Comparison of ENCODE assay signal across 1 cellular context in genomic region chr1:1788646-1789431, GRCh38.
TF ChIP-seq lines count a peak whose summit lies in the region.

No MANE protein-coding gene starts in this region.

TF ChIP-seq in GM23338, 12 proteins besides CTCF, POLR2A, EP300 and RAD21 (continued from another document):
- TF ChIP-seq ZNF462 (CRISPR knock-in tag; IDR thresholded peaks at IDR 0.05) (no peak), POLR2AphosphoS5 (IDR thresholded peaks at IDR 0.05; ENCODE audit: low read depth) (no peak; the same call in 1 of the 2 replicates), CREB1 (CRISPR knock-in tag; IDR thresholded peaks at IDR 0.05; ENCODE audit: low read depth) (no peak), STAT1 (IDR thresholded peaks at IDR 0.05; ENCODE audit: unreplicated experiment) (no peak), EZH2 (IDR thresholded peaks at IDR 0.05; ENCODE audit: low read depth, unreplicated experiment) (no peak), ETS1 (IDR thresholded peaks at IDR 0.05) (no peak), ZNF114 (CRISPR knock-in tag; IDR thresholded peaks at IDR 0.05) (no peak), REST (IDR thresholded peaks at IDR 0.05; ENCODE audit: unreplicated experiment) (no peak), ZNF331 (CRISPR knock-in tag; IDR thresholded peaks at IDR 0.05; ENCODE audit: low read depth) (no peak)
